Comparison of ENCODE assay signal across 9 cellular contexts in the genomic region with DNA sequence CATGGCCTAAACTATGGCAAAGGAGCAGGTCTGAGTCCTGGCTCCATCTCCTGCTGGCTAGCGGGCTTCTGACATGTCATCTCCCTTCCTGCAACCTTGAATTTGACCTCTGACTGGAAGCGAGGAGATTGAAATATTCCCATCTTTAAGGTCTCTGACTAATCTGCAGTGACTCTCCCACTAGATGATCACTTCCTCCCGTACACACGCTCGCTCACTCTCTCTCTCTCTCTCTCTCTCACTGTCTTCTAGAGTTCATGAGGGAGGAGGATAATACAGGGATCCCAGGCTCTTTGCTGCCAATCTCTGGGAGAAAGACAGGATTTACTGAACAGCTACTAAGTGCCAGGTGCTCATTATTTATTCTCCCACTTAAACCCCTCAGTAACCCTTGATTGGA.
DNase-seq lines count a peak whose midpoint lies in the region; ATAC-seq and TF ChIP-seq lines count a peak whose summit lies in the region.
"Had no signal": no experiment of that assay in that cellular context is flagged by ENCODE, and none has a peak within 500 bp of the region (broad histone marks: within the 10 kb centered on the region; RNA-seq: fewer than 3 reads in every experiment).

No MANE protein-coding gene starts in this region.

- no peak overlapping the region for H2AFZ ChIP-seq in neuronal stem cell (ENCODE audit: low read length)

- TF ChIP-seq CTCF in fibroblast of villous mesenchyme (IDR thresholded peaks at IDR 0.05; ENCODE audit: insufficient read depth, low read depth, low read length) = no peak

- no peak overlapping the region for H2AK5ac ChIP-seq in neuronal stem cell (ENCODE audit: low read depth, low read length)

- no CpG with 5 or more reads among the region's 5 CpGs for WGBS in neuronal stem cell (ENCODE audit: extremely low coverage in 2 of 2, insufficient read length in 2 of 2, insufficient replicate concordance in 1 of 2), 2 donors

- H3K9ac ChIP-seq in neuronal stem cell (ENCODE audit: low read depth, low read length, poor library complexity) = no peak overlapping the region

- H3K4me3 ChIP-seq in fibroblast of villous mesenchyme (ENCODE audit: low read depth, low read length) = no peak overlapping the region
- no peak overlapping the region for H3K4me3 ChIP-seq in neuronal stem cell (ENCODE audit: low read length in 2 of 2)

- H3K4me1 Mint-ChIP-seq in stimulated activated effector memory CD8-positive, alpha-beta T cell treated with anti-CD3 and anti-CD28 coated beads, Interleukin-12 subunit alpha, Interleukin-12 subunit beta, amount 100 ng/mL, for 72 hours = peaks cover 20% of the 10 kb centered on the region

- no peak overlapping the region for H2BK15ac ChIP-seq in neuronal stem cell (ENCODE audit: low read length)

- no peaks in the 10 kb centered on the region for H3K36me3 Mint-ChIP-seq in stimulated activated effector memory CD8-positive, alpha-beta T cell treated with anti-CD3 and anti-CD28 coated beads, Interleukin-12 subunit alpha, Interleukin-12 subunit beta, amount 100 ng/mL, for 72 hours

- H3K18ac ChIP-seq in neuronal stem cell (ENCODE audit: low read length) = no peak overlapping the region

- no peak overlapping the region for H3K4ac ChIP-seq in neuronal stem cell (ENCODE audit: low read length)

- peaks cover 0 to 3% of the 10 kb centered on the region in 2 donors for H3K4me1 ChIP-seq in neuronal stem cell (ENCODE audit: control insufficient read depth in 2 of 2, insufficient read depth in 1 of 2, low read depth in 1 of 2, low read length in 2 of 2)

- no peaks in the 10 kb centered on the region for H3K79me1 ChIP-seq in neuronal stem cell (ENCODE audit: low read depth, low read length)

- no peak overlapping the region for H4K91ac ChIP-seq in neuronal stem cell (ENCODE audit: low read depth, low read length, poor library complexity)

- no peak overlapping the region for H4K8ac ChIP-seq in neuronal stem cell (ENCODE audit: low read depth, low read length)

- H2BK12ac ChIP-seq in neuronal stem cell (ENCODE audit: low read length) = no peak overlapping the region

- no peaks in the 10 kb centered on the region for H3K9me3 ChIP-seq in neuronal stem cell (replicated peaks in 1 of 2; ENCODE audit: control insufficient read depth in 2 of 2, insufficient read depth in 1 of 2, low read depth in 1 of 2, low read length in 2 of 2)

- H3K27ac Mint-ChIP-seq in stimulated activated effector memory CD8-positive, alpha-beta T cell treated with anti-CD3 and anti-CD28 coated beads, Interleukin-12 subunit alpha, Interleukin-12 subunit beta, amount 100 ng/mL, for 72 hours = peak overlapping the region; percentile 50

- no peaks in the 10 kb centered on the region for H3K36me3 ChIP-seq in neuronal stem cell (replicated peaks in 1 of 2; ENCODE audit: control insufficient read depth in 2 of 2, insufficient read depth in 2 of 2, low read length in 2 of 2)

- H2BK120ac ChIP-seq in neuronal stem cell (ENCODE audit: low read depth, low read length) = no peak overlapping the region

- no peak overlapping the region for H3K14ac ChIP-seq in neuronal stem cell (ENCODE audit: low read length)

- ATAC-seq in SK-N-SH treated with all-trans-retinoic acid at 6 μM for 48 hours = peak; percentile 27
- ATAC-seq in stimulated activated effector memory CD8-positive, alpha-beta T cell treated with anti-CD3 and anti-CD28 coated beads, Interleukin-12 subunit alpha, Interleukin-12 subunit beta, amount 100 ng/mL, for 72 hours = no peak

- no peak overlapping the region for H3K27ac ChIP-seq in neuronal stem cell (replicated peaks; ENCODE audit: low read length)

- no peak overlapping the region for H3K4me2 ChIP-seq in neuronal stem cell (ENCODE audit: insufficient read depth, low read length, poor library complexity, severe bottlenecking)

- H2BK5ac ChIP-seq in neuronal stem cell (ENCODE audit: low read length) = no peak overlapping the region

- no peaks in the 10 kb centered on the region for H3K9me3 Mint-ChIP-seq in stimulated activated effector memory CD8-positive, alpha-beta T cell treated with anti-CD3 and anti-CD28 coated beads, Interleukin-12 subunit alpha, Interleukin-12 subunit beta, amount 100 ng/mL, for 72 hours

- DNase-seq in H4 (ENCODE audit: low spot score) (peak; percentile 56), fibroblast of villous mesenchyme (ENCODE audit: low read depth) (peak; percentile 83), midbrain (lab: John Stamatoyannopoulos, UW) (no peak), neuronal stem cell (ENCODE audit: low spot score) (no peak), iPS-NIHi7 (ENCODE audit: extremely low spot score) (no peak), C1 segment of cervical spinal cord (lab: John Stamatoyannopoulos, UW) (no peak)
- no peak for DNase-seq in stimulated activated effector memory CD8-positive, alpha-beta T cell treated with anti-CD3 and anti-CD28 coated beads, Interleukin-12 subunit alpha, Interleukin-12 subunit beta, amount 100 ng/mL, for 72 hours (ENCODE audit: low spot score in 2 of 2)
- DNase-seq: central memory CD4-positive, alpha-beta T cell had no signal

- H3K23ac ChIP-seq in neuronal stem cell (ENCODE audit: low read depth, low read length, poor library complexity) = no peak overlapping the region

- H3K27me3 ChIP-seq in neuronal stem cell (ENCODE audit: control insufficient read depth in 3 of 3, insufficient read depth in 3 of 3, low read depth in 1 of 3, low read length in 3 of 3) = no peaks in the 10 kb centered on the region

- H3K4me3 Mint-ChIP-seq in stimulated activated effector memory CD8-positive, alpha-beta T cell treated with anti-CD3 and anti-CD28 coated beads, Interleukin-12 subunit alpha, Interleukin-12 subunit beta, amount 100 ng/mL, for 72 hours = peak overlapping the region; percentile 42

TF ChIP-seq in SK-N-SH treated with all-trans-retinoic acid at 6 μM for 48 hours, 23 proteins besides CTCF, POLR2A, EP300 and RAD21 (continues in another document):
- TF ChIP-seq ZNF8 (CRISPR knock-in tag; IDR thresholded peaks at IDR 0.05) = no peak
- TF ChIP-seq TCF4 (CRISPR knock-in tag; IDR thresholded peaks at IDR 0.05; ENCODE audit: borderline replicate concordance) = no peak
- no peak for TF ChIP-seq GLIS3 (CRISPR knock-in tag; IDR thresholded peaks at IDR 0.05)
- TF ChIP-seq CSDC2 (CRISPR knock-in tag; IDR thresholded peaks at IDR 0.05) = no peak
- TF ChIP-seq, protein P1, sequence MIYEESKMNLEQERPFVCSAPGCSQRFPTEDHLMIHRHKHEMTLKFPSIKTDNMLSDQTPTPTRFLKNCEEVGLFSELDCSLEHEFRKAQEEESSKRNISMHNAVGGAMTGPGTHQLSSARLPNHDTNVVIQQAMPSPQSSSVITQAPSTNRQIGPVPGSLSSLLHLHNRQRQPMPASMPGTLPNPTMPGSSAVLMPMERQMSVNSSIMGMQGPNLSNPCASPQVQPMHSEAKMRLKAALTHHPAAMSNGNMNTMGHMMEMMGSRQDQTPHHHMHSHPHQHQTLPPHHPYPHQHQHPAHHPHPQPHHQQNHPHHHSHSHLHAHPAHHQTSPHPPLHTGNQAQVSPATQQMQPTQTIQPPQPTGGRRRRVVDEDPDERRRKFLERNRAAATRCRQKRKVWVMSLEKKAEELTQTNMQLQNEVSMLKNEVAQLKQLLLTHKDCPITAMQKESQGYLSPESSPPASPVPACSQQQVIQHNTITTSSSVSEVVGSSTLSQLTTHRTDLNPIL (CRISPR knock-in tag; IDR thresholded peaks at IDR 0.05; ENCODE audit: low read depth) = no peak
- TF ChIP-seq, protein P2, sequence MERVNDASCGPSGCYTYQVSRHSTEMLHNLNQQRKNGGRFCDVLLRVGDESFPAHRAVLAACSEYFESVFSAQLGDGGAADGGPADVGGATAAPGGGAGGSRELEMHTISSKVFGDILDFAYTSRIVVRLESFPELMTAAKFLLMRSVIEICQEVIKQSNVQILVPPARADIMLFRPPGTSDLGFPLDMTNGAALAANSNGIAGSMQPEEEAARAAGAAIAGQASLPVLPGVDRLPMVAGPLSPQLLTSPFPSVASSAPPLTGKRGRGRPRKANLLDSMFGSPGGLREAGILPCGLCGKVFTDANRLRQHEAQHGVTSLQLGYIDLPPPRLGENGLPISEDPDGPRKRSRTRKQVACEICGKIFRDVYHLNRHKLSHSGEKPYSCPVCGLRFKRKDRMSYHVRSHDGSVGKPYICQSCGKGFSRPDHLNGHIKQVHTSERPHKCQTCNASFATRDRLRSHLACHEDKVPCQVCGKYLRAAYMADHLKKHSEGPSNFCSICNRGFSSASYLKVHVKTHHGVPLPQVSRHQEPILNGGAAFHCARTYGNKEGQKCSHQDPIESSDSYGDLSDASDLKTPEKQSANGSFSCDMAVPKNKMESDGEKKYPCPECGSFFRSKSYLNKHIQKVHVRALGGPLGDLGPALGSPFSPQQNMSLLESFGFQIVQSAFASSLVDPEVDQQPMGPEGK (CRISPR knock-in tag; IDR thresholded peaks at IDR 0.05; ENCODE audit: borderline replicate concordance) = no peak
- TF ChIP-seq ISL1 (CRISPR knock-in tag; IDR thresholded peaks at IDR 0.05) = no peak
- no peak for TF ChIP-seq ZFP30 (CRISPR knock-in tag; IDR thresholded peaks at IDR 0.05)
- TF ChIP-seq, protein P3, sequence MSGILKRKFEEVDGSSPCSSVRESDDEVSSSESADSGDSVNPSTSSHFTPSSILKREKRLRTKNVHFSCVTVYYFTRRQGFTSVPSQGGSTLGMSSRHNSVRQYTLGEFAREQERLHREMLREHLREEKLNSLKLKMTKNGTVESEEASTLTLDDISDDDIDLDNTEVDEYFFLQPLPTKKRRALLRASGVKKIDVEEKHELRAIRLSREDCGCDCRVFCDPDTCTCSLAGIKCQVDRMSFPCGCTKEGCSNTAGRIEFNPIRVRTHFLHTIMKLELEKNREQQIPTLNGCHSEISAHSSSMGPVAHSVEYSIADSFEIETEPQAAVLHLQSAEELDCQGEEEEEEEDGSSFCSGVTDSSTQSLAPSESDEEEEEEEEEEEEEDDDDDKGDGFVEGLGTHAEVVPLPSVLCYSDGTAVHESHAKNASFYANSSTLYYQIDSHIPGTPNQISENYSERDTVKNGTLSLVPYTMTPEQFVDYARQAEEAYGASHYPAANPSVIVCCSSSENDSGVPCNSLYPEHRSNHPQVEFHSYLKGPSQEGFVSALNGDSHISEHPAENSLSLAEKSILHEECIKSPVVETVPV (CRISPR knock-in tag; IDR thresholded peaks at IDR 0.05) = no peak
- no peak for TF ChIP-seq SNAI2 (CRISPR knock-in tag; IDR thresholded peaks at IDR 0.05)

Comparison
In these comparisons a context has a peak if more than half of its experiments do, and no peak if none do; other contexts are left out.
1. DNase-seq: peak in H4 (single experiment) and fibroblast of villous mesenchyme (single experiment); none in stimulated activated effector memory CD8-positive, alpha-beta T cell treated with anti-CD3 and anti-CD28 coated beads, Interleukin-12 subunit alpha, Interleukin-12 subunit beta, amount 100 ng/mL, for 72 hours (0 of 2), midbrain (single experiment), neuronal stem cell (single experiment), iPS-NIHi7 (single experiment) and C1 segment of cervical spinal cord (0 of 14).